ENCODE assay signal across 19 cellular contexts in genomic region chr5:71924325-71924724, GRCh38.
A peak's percentile ranks its signal among the peaks of the same experiment; 100 is the strongest.
DNase-seq lines count a peak whose midpoint lies in the region; ATAC-seq, FAIRE-seq and TF ChIP-seq lines count a peak whose summit lies in the region.
"Had no signal": no experiment of that assay in that cellular context is flagged by ENCODE, and none has a peak within 500 bp of the region (broad histone marks: within the 10 kb centered on the region; RNA-seq: fewer than 3 reads in every experiment).

No MANE protein-coding gene starts in this region.

- H2BK12ac ChIP-seq in mesenchymal stem cell (ENCODE audit: low read length in 2 of 2): no peak overlapping the region

- H2BK15ac ChIP-seq in mesenchymal stem cell (ENCODE audit: low read depth, poor library complexity, severe bottlenecking): no peak overlapping the region

- H2AK5ac ChIP-seq in mesenchymal stem cell (ENCODE audit: low read length, severe bottlenecking): no peak overlapping the region

- no peak overlapping the region for H3K4ac ChIP-seq in mesenchymal stem cell (ENCODE audit: low read depth in 1 of 2, low read length in 2 of 2)

- H3K36me3 ChIP-seq in bronchial epithelial cell (ENCODE audit: control insufficient read depth, insufficient read depth, low read length): no peaks in the 10 kb centered on the region
- no peaks in the 10 kb centered on the region for H3K36me3 ChIP-seq in mesenchymal stem cell (ENCODE audit: control insufficient read depth in 1 of 2, insufficient read depth in 2 of 2, low read depth in 1 of 2, low read length in 2 of 2)
- H3K36me3 ChIP-seq: adrenal gland, suprapubic skin, WERI-Rb-1 had no signal

- no peak overlapping the region for H2BK120ac ChIP-seq in mesenchymal stem cell (ENCODE audit: low read depth, low read length)

- H3K4me1 ChIP-seq in mesenchymal stem cell (ENCODE audit: control insufficient read depth, insufficient read depth, low read depth, low read length): no peaks in the 10 kb centered on the region
- H3K4me1 ChIP-seq: adrenal gland, suprapubic skin had no signal

- peak overlapping the region in 1 of 2 experiments; percentile 43 for H3K18ac ChIP-seq in mesenchymal stem cell (ENCODE audit: low read depth in 1 of 2, low read length in 2 of 2)

- H3K4me2 ChIP-seq in mesenchymal stem cell (ENCODE audit: low read length, poor library complexity, severe bottlenecking): no peak overlapping the region

- no peak overlapping the region for H3K9ac ChIP-seq in mesenchymal stem cell (ENCODE audit: low read length)

- no peak for FAIRE-seq in bronchial epithelial cell (lab: Jason Lieb, UNC)
- FAIRE-seq: colon, D721Med, GM18507, GM19239 had no signal

- H3K23ac ChIP-seq in mesenchymal stem cell (ENCODE audit: low read length in 2 of 2): no peak overlapping the region

- TF ChIP-seq CTCF in bronchial epithelial cell (IDR thresholded peaks at IDR 0.05; ENCODE audit: insufficient read depth, low read length, severe bottlenecking): no peak

- no peak overlapping the region for H4K91ac ChIP-seq in mesenchymal stem cell (ENCODE audit: low read length)

- no peaks in the 10 kb centered on the region for H3K27me3 ChIP-seq in bronchial epithelial cell (ENCODE audit: control insufficient read depth, insufficient read depth, low read length)
- no peaks in the 10 kb centered on the region for H3K27me3 ChIP-seq in mesenchymal stem cell (ENCODE audit: control insufficient read depth in 1 of 2, insufficient read depth in 1 of 2, low read length in 2 of 2)
- H3K27me3 ChIP-seq: adrenal gland, suprapubic skin had no signal

- H3K79me1 ChIP-seq in mesenchymal stem cell (replicated peaks; ENCODE audit: low read length, poor library complexity, severe bottlenecking): no peaks in the 10 kb centered on the region

- no peak overlapping the region for H2BK5ac ChIP-seq in mesenchymal stem cell (ENCODE audit: low read depth, low read length, poor library complexity, severe bottlenecking)

- no peak for ATAC-seq in GM21786 (IDR thresholded peaks at IDR 0.05; ENCODE audit: unreplicated experiment)
- ATAC-seq: activated CD8-positive, alpha-beta T cell treated with anti-CD3 and anti-CD28 coated beads, Interleukin-2, amount 10 ng/mL, durations not matched to agents 7 days and 5 days had no signal

- H3K4me3 ChIP-seq in bronchial epithelial cell (ENCODE audit: low read depth, low read length) (no peak overlapping the region), mesenchymal stem cell (ENCODE audit: insufficient read depth in 1 of 2, low read depth in 1 of 2, low read length in 2 of 2) (no peak overlapping the region)
- H3K4me3 ChIP-seq: adrenal gland, suprapubic skin had no signal

- H3K27ac ChIP-seq in mesenchymal stem cell (ENCODE audit: low read length, poor library complexity, severe bottlenecking): no peak overlapping the region
- H3K27ac ChIP-seq: RWPE1, suprapubic skin, WERI-Rb-1 had no signal

- DNase-seq in EH (ENCODE audit: low read depth) (peak; percentile 28), NCI-H446 (lab: John Stamatoyannopoulos, UW) (peak; percentile 6 to 30), bronchial epithelial cell (ENCODE audit: low read depth) (peak; percentile 42), mesenchymal stem cell (peak; percentile 15), NCI-H1417 (lab: John Stamatoyannopoulos, UW) (no peak), NCI-H1105 treated with DMSO at 0.1 percent for 48 hours (lab: John Stamatoyannopoulos, UW) (no peak), COLO829 (ENCODE audit: low spot score) (no peak)
- DNase-seq: activated CD8-positive, alpha-beta T cell treated with anti-CD3 and anti-CD28 coated beads, Interleukin-2, amount 10 ng/mL, durations not matched to agents 7 days and 5 days; adrenal gland; stimulated activated CD4-positive, alpha-beta T cell treated with anti-CD3 and anti-CD28 coated beads, Interleukin-2, amount 100 ng/mL, for 48 hours; T-helper 1 cell; WERI-Rb-1 had no signal

- H3K9me3 ChIP-seq in mesenchymal stem cell (ENCODE audit: control insufficient read depth, low read length): no peaks in the 10 kb centered on the region
- H3K9me3 ChIP-seq: adrenal gland, suprapubic skin had no signal

- no peak overlapping the region for H3K14ac ChIP-seq in mesenchymal stem cell (ENCODE audit: low read length in 2 of 2)

- H4K8ac ChIP-seq in mesenchymal stem cell (ENCODE audit: low read length): no peak overlapping the region

- no peak overlapping the region for H2AFZ ChIP-seq in mesenchymal stem cell (ENCODE audit: low read depth, low read length)

Comparison
In these comparisons a context has a peak if more than half of its experiments do, and no peak if none do; other contexts are left out.
1. DNase-seq: peak in EH (single experiment), NCI-H446 (2 of 2), bronchial epithelial cell (single experiment) and mesenchymal stem cell (single experiment); none in NCI-H1417 (0 of 3), NCI-H1105 treated with DMSO at 0.1 percent for 48 hours (single experiment) and COLO829 (single experiment).